In the genomic region with DNA sequence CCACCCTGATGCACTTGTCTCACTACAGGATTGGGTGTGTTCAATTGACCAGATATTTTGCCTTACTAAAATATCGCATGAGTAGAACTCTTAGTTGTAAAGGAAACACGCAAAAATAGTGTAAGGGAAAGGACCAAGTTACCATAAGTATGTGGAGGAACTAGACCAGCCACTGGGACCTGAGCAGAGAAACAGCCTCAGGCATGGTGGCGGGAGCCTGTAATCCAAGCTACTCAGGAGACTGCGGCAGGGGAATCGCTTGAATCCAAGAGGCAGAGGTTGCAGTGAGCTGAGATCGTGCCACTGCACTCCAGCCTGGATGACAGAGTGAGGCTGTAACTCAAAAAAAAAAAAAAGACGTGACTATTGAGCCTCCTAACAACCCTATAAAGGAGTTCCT, we compare ENCODE assay signal across 22 cellular contexts.
"Had no signal": no experiment of that assay in that cellular context is flagged by ENCODE, and none has a peak within 500 bp of the region (broad histone marks: within the 10 kb centered on the region; RNA-seq: fewer than 3 reads in every experiment).

No MANE protein-coding gene starts in this region.

- H3K27me3 ChIP-seq: pancreas, right lobe of liver, testis, tibial nerve had no signal

- H3K4me1 Mint-ChIP-seq: endodermal cell; naive thymus-derived CD8-positive, alpha-beta T cell; stimulated activated memory B cell treated with anti-CD40 and anti-IgM and Interleukin-4, amounts not matched to agents 10 μg/mL and 1 μg/mL and 100 μg/mL, for 72 hours had no signal

- H3K4me3 Mint-ChIP-seq: endodermal cell; naive thymus-derived CD8-positive, alpha-beta T cell; stimulated activated memory B cell treated with anti-CD40 and anti-IgM and Interleukin-4, amounts not matched to agents 10 μg/mL and 1 μg/mL and 100 μg/mL, for 72 hours; stimulated activated naive CD8-positive, alpha-beta T cell treated with anti-CD3 and anti-CD28 coated beads, Interleukin-15, Interleukin-2, amounts not matched to agents 100 ng/mL and 50 ng/mL, for 24 hours had no signal

- H3K27ac Mint-ChIP-seq: endodermal cell; naive thymus-derived CD8-positive, alpha-beta T cell; stimulated activated memory B cell treated with anti-CD40 and anti-IgM and Interleukin-4, amounts not matched to agents 10 μg/mL and 1 μg/mL and 100 μg/mL, for 72 hours; stimulated activated naive CD8-positive, alpha-beta T cell treated with anti-CD3 and anti-CD28 coated beads, Interleukin-15, Interleukin-2, amounts not matched to agents 100 ng/mL and 50 ng/mL, for 24 hours had no signal

- H3K4me3 ChIP-seq: coronary artery, mucosa of descending colon, pancreas, prostate gland, right lobe of liver, spleen, testis, tibial nerve had no signal

- H3K27me3 Mint-ChIP-seq: stimulated activated memory B cell treated with anti-CD40 and anti-IgM and Interleukin-4, amounts not matched to agents 10 μg/mL and 1 μg/mL and 100 μg/mL, for 72 hours had no signal

- H3K36me3 ChIP-seq: pancreas, prostate gland, right lobe of liver, spleen, tibial nerve had no signal

- H3K4me1 ChIP-seq: pancreas, prostate gland, right lobe of liver had no signal

- H3K36me3 Mint-ChIP-seq: stimulated activated memory B cell treated with anti-CD40 and anti-IgM and Interleukin-4, amounts not matched to agents 10 μg/mL and 1 μg/mL and 100 μg/mL, for 72 hours had no signal

- ATAC-seq: mucosa of descending colon; naive thymus-derived CD8-positive, alpha-beta T cell; pancreas; right lobe of liver; stimulated activated memory B cell treated with anti-CD40 and anti-IgM and Interleukin-4, amounts not matched to agents 10 μg/mL and 1 μg/mL and 100 μg/mL, for 72 hours had no signal

- DNase-seq: cerebellar nuclear complex; effector CD4-positive, alpha-beta T cell; endodermal cell; foreskin melanocyte; head of caudate nucleus; hippocampal formation; kidney glomerular epithelial cell; naive thymus-derived CD8-positive, alpha-beta T cell; occipital lobe; pancreas; right lobe of liver; spleen; stimulated activated CD4-positive, alpha-beta T cell treated with anti-CD3 and anti-CD28 coated beads, Interleukin-15, amount 100 ng/mL, for 24 hours; stimulated activated CD4-positive, alpha-beta T cell treated with anti-CD3 and anti-CD28 coated beads, Interleukin-1b, Interleukin-23, amount 100 ng/mL, for 48 hours; stimulated activated CD4-positive, alpha-beta T cell treated with anti-CD3 and anti-CD28 coated beads, Interleukin-4, amount 100 ng/mL, for 24 hours; testis had no signal

- H3K9me3 ChIP-seq: pancreas, prostate gland, testis had no signal

- H3K27ac ChIP-seq: coronary artery, pancreas, prostate gland, right lobe of liver, spleen, testis, tibial nerve had no signal
